In genomic region chr16:59180083-59180476, GRCh38 we compare ENCODE assay signal across 1 cellular context.
TF ChIP-seq lines count a peak whose summit lies in the region.

No MANE protein-coding gene starts in this region.

TF ChIP-seq in HepG2, 621 proteins besides CTCF, POLR2A, EP300 and RAD21 (continued from another document):
- TF ChIP-seq SAP130 (CRISPR knock-in tag; IDR thresholded peaks at IDR 0.05; ENCODE audit: low read depth) = 0 out of 2 replicates have a peak, but pooled peaks have one; percentile 18
- TF ChIP-seq SOX13 (IDR thresholded peaks at IDR 0.05) = no peak
- peak in 1 of 2 experiments; percentile 57; a peak in 2 of 4 replicates for TF ChIP-seq SOX13 (CRISPR knock-in tag; conservative IDR thresholded peaks at IDR 0.05 in 1 of 2, IDR thresholded peaks at IDR 0.05 in 1 of 2)
- no peak for TF ChIP-seq HES4 (CRISPR knock-in tag; IDR thresholded peaks at IDR 0.05; ENCODE audit: borderline replicate concordance)
- TF ChIP-seq NCOA2 (CRISPR knock-in tag; IDR thresholded peaks at IDR 0.05) = peak; percentile 52; the same call in 1 of the 2 replicates
- no peak for TF ChIP-seq EHMT2 (IDR thresholded peaks at IDR 0.05; ENCODE audit: borderline replicate concordance, low read depth, low read length)
- peak; percentile 63 for TF ChIP-seq HDAC2 (CRISPR knock-in tag; IDR thresholded peaks at IDR 0.05)
- peak; percentile 18 for TF ChIP-seq SKI (IDR thresholded peaks at IDR 0.05; ENCODE audit: partially characterized antibody)
- peak; percentile 62 for TF ChIP-seq FOXA1 (IDR thresholded peaks at IDR 0.05)
- TF ChIP-seq FOXA1 (CRISPR knock-in tag; IDR thresholded peaks at IDR 0.05) = peak; percentile 88
- TF ChIP-seq SOX6 (IDR thresholded peaks at IDR 0.05) = no peak
- peak; percentile 35; the same call in 1 of the 2 replicates for TF ChIP-seq SOX6 (CRISPR knock-in tag; IDR thresholded peaks at IDR 0.05)
- no peak for TF ChIP-seq ZFP36L2 (CRISPR knock-in tag; IDR thresholded peaks at IDR 0.05)
- peak; percentile 76 for TF ChIP-seq HMG20A (CRISPR knock-in tag; IDR thresholded peaks at IDR 0.05; ENCODE audit: borderline replicate concordance)
